In genomic region chr16:81706327-81707295, GRCh38 we compare ENCODE assay signal across 19 cellular contexts.
A peak's percentile ranks its signal among the peaks of the same experiment; 100 is the strongest.
DNase-seq lines count a peak whose midpoint lies in the region; ATAC-seq, FAIRE-seq and TF ChIP-seq lines count a peak whose summit lies in the region.
"Had no signal": no experiment of that assay in that cellular context is flagged by ENCODE, and none has a peak within 500 bp of the region (broad histone marks: within the 10 kb centered on the region; RNA-seq: fewer than 3 reads in every experiment).

No MANE protein-coding gene starts in this region.

- intact Hi-C loops in Calu3 (cut with micrococcal nuclease; ENCODE audit: unreplicated experiment) (no loop called here), kidney (cut with DNase I) (no loop called here), sciatic nerve (cut with DNase I) (no loop called here)

- H3K4me3 ChIP-seq in kidney (ENCODE audit: low read length in 2 of 2) (no peak overlapping the region), coronary artery (no peak overlapping the region)
- H3K4me3 ChIP-seq: adrenal gland, heart right ventricle, mucosa of descending colon, thyroid gland had no signal

- H3K4me3 Mint-ChIP-seq in Calu3 (ENCODE audit: low read depth, unreplicated experiment) (no peak overlapping the region), WTC11 (no peak overlapping the region)

- no peaks in the 10 kb centered on the region for H3K9me3 ChIP-seq in kidney (ENCODE audit: control insufficient read depth in 1 of 2, low read length in 2 of 2)
- H3K9me3 ChIP-seq: adrenal gland, heart right ventricle, mucosa of descending colon, thyroid gland had no signal

- peaks cover 25 to 55% of the 10 kb centered on the region in 2 donors for H3K36me3 ChIP-seq in kidney (ENCODE audit: control insufficient read depth in 1 of 2, insufficient read depth in 2 of 2, low read length in 2 of 2)

- DNase-seq in Calu3 (no peak), WTC11 (ENCODE audit: low spot score) (no peak), kidney (peak; percentile 57), sciatic nerve (ENCODE audit: low spot score) (peak; percentile 48), NCI-H774 (lab: John Stamatoyannopoulos, UW) (no peak), coronary artery (ENCODE audit: low spot score) (no peak)
- DNase-seq: activated CD4-positive, alpha-beta T cell treated with anti-CD3 and anti-CD28 coated beads for 4 hours; AML-193; heart right ventricle; NCI-H2029 treated with DMSO at 0.1 percent for 48 hours; SIG-M5; T-helper 9 cell had no signal

- H3K36me3 Mint-ChIP-seq in Calu3 (ENCODE audit: insufficient read depth, unreplicated experiment) (peaks cover 56% of the 10 kb centered on the region), WTC11 (peaks cover 38% of the 10 kb centered on the region)

- H3K4me1 Mint-ChIP-seq in Calu3 (ENCODE audit: low read depth, unreplicated experiment) (peaks cover 24% of the 10 kb centered on the region), WTC11 (peaks cover 22% of the 10 kb centered on the region)

- no peak for FAIRE-seq in kidney (lab: Jason Lieb, UNC)
- FAIRE-seq: GM18507 had no signal

- no peaks in the 10 kb centered on the region for H3K4me1 ChIP-seq in kidney (ENCODE audit: control insufficient read depth in 1 of 2, insufficient read depth in 1 of 2, low read depth in 1 of 2, low read length in 2 of 2)

- no TSS peak for BruUV-seq in Calu3 (replicated peaks; lab: Mats Ljungman, UMichigan)

- ATAC-seq in WTC11 (no peak), sciatic nerve (no peak), GM19395 (IDR thresholded peaks at IDR 0.05; ENCODE audit: unreplicated experiment) (no peak), HG02610 (IDR thresholded peaks at IDR 0.05; ENCODE audit: unreplicated experiment) (no peak)
- ATAC-seq: heart right ventricle had no signal

- CTCF ChIA-PET in Calu3 (lab: Charles Lee) (no interaction called here), WTC11 (lab: Charles Lee) (interaction anchor here (1.1 kb wide), 1 partner anchor 9 kb away, joined by 3 read pairs; no protein-coding TSS in a partner anchor)

- TF ChIP-seq CTCF in Calu3 (IDR thresholded peaks at IDR 0.05; ENCODE audit: unreplicated experiment) (no peak), WTC11 (IDR thresholded peaks at IDR 0.05) (no peak), kidney (IDR thresholded peaks at IDR 0.05; ENCODE audit: borderline replicate concordance, extremely low read depth, insufficient read depth) (no peak), coronary artery (IDR thresholded peaks at IDR 0.05) (no peak)

- no peaks in the 10 kb centered on the region for H3K9me3 Mint-ChIP-seq in Calu3 (ENCODE audit: low read depth, unreplicated experiment)
- H3K9me3 Mint-ChIP-seq in WTC11 = no peaks in the 10 kb centered on the region

- POLR2A ChIA-PET in WTC11 (lab: Charles Lee) = no interaction called here

- peak overlapping the region; percentile 4 for H3K27ac Mint-ChIP-seq in Calu3 (ENCODE audit: unreplicated experiment)
- H3K27ac Mint-ChIP-seq in WTC11 = peak overlapping the region; percentile 13; the same call in 1 of the 2 replicates
- H3K27ac Mint-ChIP-seq: progenitor cell of endocrine pancreas had no signal

- no peak overlapping the region for H3K27ac ChIP-seq in kidney (ENCODE audit: low read depth in 2 of 2, low read length in 2 of 2)
- H3K27ac ChIP-seq in coronary artery = no peak overlapping the region
- H3K27ac ChIP-seq: heart right ventricle had no signal

- no peak overlapping the region for H3K9ac ChIP-seq in kidney (ENCODE audit: low read length in 2 of 2)

- H3K27me3 Mint-ChIP-seq in Calu3 (ENCODE audit: unreplicated experiment) (no peaks in the 10 kb centered on the region), WTC11 (ENCODE audit: low read depth) (no peaks in the 10 kb centered on the region)
- H3K27me3 Mint-ChIP-seq: progenitor cell of endocrine pancreas had no signal

TF ChIP-seq in WTC11, 78 proteins besides CTCF, POLR2A, EP300 and RAD21 (continues in another document):
- TF ChIP-seq MAX (CRISPR knock-in tag; IDR thresholded peaks at IDR 0.05) (no peak), RELA (CRISPR knock-in tag; IDR thresholded peaks at IDR 0.05; ENCODE audit: borderline replicate concordance) (no peak), ZNF671 (CRISPR knock-in tag; IDR thresholded peaks at IDR 0.05) (no peak), ZBTB43 (CRISPR knock-in tag; IDR thresholded peaks at IDR 0.05) (no peak), GRHL2 (CRISPR knock-in tag; IDR thresholded peaks at IDR 0.05; ENCODE audit: insufficient replicate concordance, severe bottlenecking) (no peak), FOXP4 (CRISPR knock-in tag; IDR thresholded peaks at IDR 0.05) (no peak), ATF1 (CRISPR knock-in tag; IDR thresholded peaks at IDR 0.05) (no peak), ZNF281 (CRISPR knock-in tag; IDR thresholded peaks at IDR 0.05) (no peak), ZNF425 (CRISPR knock-in tag; conservative IDR thresholded peaks at IDR 0.05) (no peak), E2F1 (CRISPR knock-in tag; IDR thresholded peaks at IDR 0.05) (no peak)

Comparison
In these comparisons a context has a peak if more than half of its experiments do, and no peak if none do; other contexts are left out.
1. DNase-seq: peak in kidney (single experiment) and sciatic nerve (single experiment); none in Calu3 (single experiment), WTC11 (single experiment), NCI-H774 (single experiment) and coronary artery (single experiment).